ENCODE assay signal across 9 cellular contexts in the genomic region with DNA sequence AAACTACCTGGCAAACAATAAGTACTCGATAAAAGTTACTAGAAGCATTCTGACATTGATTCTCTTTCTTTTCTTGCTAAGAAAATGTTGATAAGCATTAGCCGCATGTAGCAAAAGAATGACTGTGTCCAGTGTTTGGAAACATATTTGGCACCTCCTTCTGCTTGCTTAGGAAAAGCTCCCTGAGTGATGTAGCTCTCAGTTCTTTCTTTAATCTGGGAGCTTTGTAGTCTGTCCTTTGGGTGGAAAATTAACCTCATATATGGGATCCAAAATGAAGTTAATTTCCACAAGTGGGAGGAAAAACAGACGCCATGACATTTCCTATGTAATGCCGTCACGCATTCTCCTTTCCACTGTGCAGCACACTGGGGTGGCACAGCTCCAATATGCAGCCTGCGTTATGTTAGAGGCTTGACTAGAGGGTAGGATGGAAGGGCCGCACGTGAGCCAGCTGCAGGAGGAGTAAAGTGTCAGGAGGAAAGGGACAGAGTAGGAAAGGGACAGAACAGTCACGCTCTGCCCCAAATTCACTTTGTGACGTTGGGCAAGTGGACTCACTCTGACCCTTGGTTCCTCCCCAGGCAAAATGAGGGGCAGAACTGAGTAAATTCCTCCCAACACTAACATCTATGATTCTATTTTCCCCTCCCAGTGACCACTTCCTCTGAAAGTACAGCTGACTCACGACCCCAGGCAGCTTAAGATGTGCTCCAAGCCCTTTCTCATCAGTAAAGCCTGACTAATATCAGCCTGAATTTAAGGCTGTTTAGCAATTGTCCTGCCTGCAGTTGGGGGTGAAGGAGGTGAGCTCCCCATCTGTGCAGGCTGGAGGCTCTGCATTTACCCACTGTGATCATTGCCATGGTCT.
DNase-seq lines count a peak whose midpoint lies in the region; ATAC-seq, FAIRE-seq and TF ChIP-seq lines count a peak whose summit lies in the region.
"Had no signal": no experiment of that assay in that cellular context is flagged by ENCODE, and none has a peak within 500 bp of the region (broad histone marks: within the 10 kb centered on the region; RNA-seq: fewer than 3 reads in every experiment).

No MANE protein-coding gene starts in this region.

- no peaks in the 10 kb centered on the region for H3K36me3 Mint-ChIP-seq in astrocyte (ENCODE audit: low read depth, unreplicated experiment)
- H3K36me3 Mint-ChIP-seq: activated naive CD4-positive, alpha-beta T cell treated with anti-CD3 and anti-CD28 coated beads, Interleukin-2, amount 10 ng/mL, durations not matched to agents 7 days and 5 days had no signal

- H3K79me2 ChIP-seq in astrocyte (ENCODE audit: insufficient read depth, low read length), result no peaks in the 10 kb centered on the region

- H3K4me3 Mint-ChIP-seq in astrocyte (ENCODE audit: unreplicated experiment), result no peak overlapping the region
- H3K4me3 Mint-ChIP-seq: activated naive CD4-positive, alpha-beta T cell treated with anti-CD3 and anti-CD28 coated beads, Interleukin-2, amount 10 ng/mL, durations not matched to agents 7 days and 5 days had no signal

- DNase-seq in ELR (ENCODE audit: low read depth) (peak; percentile 99), astrocyte (ENCODE audit: low read depth) (peak; percentile 97), myocyte (ENCODE audit: low read depth) (peak; percentile 82), T-helper 9 cell (no peak), NCI-H446 treated with DMSO at 0.1 percent for 48 hours (lab: John Stamatoyannopoulos, UW) (no peak), lower leg skin (ENCODE audit: low spot score in 2 of 2) (no peak)
- DNase-seq: activated naive CD4-positive, alpha-beta T cell treated with anti-CD3 and anti-CD28 coated beads, Interleukin-2, amount 10 ng/mL, durations not matched to agents 7 days and 5 days had no signal

- ATAC-seq in HG03378 (IDR thresholded peaks at IDR 0.05; ENCODE audit: unreplicated experiment) (peak; percentile 46), esophagus mucosa (no peak)

- intact Hi-C loops in lower leg skin (cut with DNase I; ENCODE audit: low total_unique reads), result no loop called here

- no peaks in the 10 kb centered on the region for H3K27me3 Mint-ChIP-seq in astrocyte (ENCODE audit: low read depth, unreplicated experiment)

- H3K4me3 ChIP-seq in astrocyte (ENCODE audit: insufficient read depth, low read depth, low read length) (peak overlapping the region; percentile 30), lower leg skin (ENCODE audit: low read depth, poor library complexity, severe bottlenecking) (no peak overlapping the region)

- peaks cover 24% of the 10 kb centered on the region for H3K4me1 ChIP-seq in astrocyte (ENCODE audit: insufficient read depth, low read length)

- peak overlapping the region; percentile 71 for H3K9ac ChIP-seq in astrocyte (ENCODE audit: low read length)

- TF ChIP-seq POLR2A in lower leg skin (IDR thresholded peaks at IDR 0.05), result no peak

- H3K36me3 ChIP-seq in astrocyte (ENCODE audit: insufficient read depth, low read length), result no peaks in the 10 kb centered on the region

- H3K4me1 Mint-ChIP-seq in astrocyte (ENCODE audit: low read depth, unreplicated experiment), result peaks cover 26% of the 10 kb centered on the region
- H3K4me1 Mint-ChIP-seq: activated naive CD4-positive, alpha-beta T cell treated with anti-CD3 and anti-CD28 coated beads, Interleukin-2, amount 10 ng/mL, durations not matched to agents 7 days and 5 days had no signal

- peak overlapping the region; percentile 91 for H3K27ac ChIP-seq in astrocyte (ENCODE audit: low read depth, low read length)

- no peaks in the 10 kb centered on the region for H3K27me3 ChIP-seq in astrocyte (ENCODE audit: insufficient read depth, low read length)

- TF ChIP-seq CTCF in astrocyte (IDR thresholded peaks at IDR 0.05; ENCODE audit: insufficient read depth, low read depth, low read length) (no peak), lower leg skin (IDR thresholded peaks at IDR 0.05) (no peak)

- WGBS in lower leg skin, 2 donors, result 71 to 81% methylated on average over 11 of the region's 11 CpGs

- FAIRE-seq in astrocyte (lab: Jason Lieb, UNC), result peak; percentile 99

- peaks cover 1% of the 10 kb centered on the region for H3K9me3 Mint-ChIP-seq in astrocyte (ENCODE audit: unreplicated experiment)
- H3K9me3 Mint-ChIP-seq: activated naive CD4-positive, alpha-beta T cell treated with anti-CD3 and anti-CD28 coated beads, Interleukin-2, amount 10 ng/mL, durations not matched to agents 7 days and 5 days had no signal

- H2AFZ ChIP-seq in astrocyte (ENCODE audit: low read depth, low read length), result peak overlapping the region; percentile 78

- peak overlapping the region; percentile 78 for H3K4me2 ChIP-seq in astrocyte (ENCODE audit: low read length)

- H3K27ac Mint-ChIP-seq in astrocyte (ENCODE audit: unreplicated experiment), result peak overlapping the region; percentile 56
- H3K27ac Mint-ChIP-seq: activated naive CD4-positive, alpha-beta T cell treated with anti-CD3 and anti-CD28 coated beads, Interleukin-2, amount 10 ng/mL, durations not matched to agents 7 days and 5 days had no signal

- no peaks in the 10 kb centered on the region for H3K9me3 ChIP-seq in astrocyte (ENCODE audit: insufficient read depth, low read depth, low read length)

- H4K20me1 ChIP-seq in astrocyte (ENCODE audit: insufficient read depth, low read length), result no peaks in the 10 kb centered on the region

Comparison
In these comparisons a context has a peak if more than half of its experiments do, and no peak if none do; other contexts are left out.
1. DNase-seq: peak in ELR (single experiment), astrocyte (single experiment) and myocyte (single experiment); none in T-helper 9 cell (single experiment), NCI-H446 treated with DMSO at 0.1 percent for 48 hours (single experiment) and lower leg skin (0 of 2).